In genomic region chr22:31660860-31661341, GRCh38 we compare ENCODE assay signal across 8 cellular contexts. TPM values are rescaled to one million over a fixed set of nuclear protein-coding genes. Genes with fewer than 3 reads are reported as not detected.
A peak's percentile ranks its signal among the peaks of the same experiment; 100 is the strongest.
DNase-seq lines count a peak whose midpoint lies in the region; ATAC-seq and TF ChIP-seq lines count a peak whose summit lies in the region.
"Not testable (repeated sequence)": the region's sequence is repeated elsewhere in the genome, so short reads cannot be mapped to it uniquely, and the experiment has no call there.

No MANE protein-coding gene starts in this region.

- TF ChIP-seq RAD21 in HCT116 (IDR thresholded peaks at IDR 0.05; ENCODE audit: low read depth), result not testable (repeated sequence)

- H2AFZ ChIP-seq in HCT116 (ENCODE audit: low read depth, low read length, poor library complexity, severe bottlenecking); OCI-LY3 (ENCODE audit: low read depth, low read length): not testable (repeated sequence)

- not testable (repeated sequence) for ATAC-seq in CD4-positive, CD25-positive, alpha-beta regulatory T cell (ENCODE audit: low read depth in 2 of 2)
- peak; percentile 52 for ATAC-seq in HCT116
- ATAC-seq in stimulated activated naive B cell treated with anti-CD40 and anti-IgM and Interleukin-4, amounts not matched to agents 10 μg/mL and 1 μg/mL and 100 μg/mL, for 72 hours (replicated peaks), result peak; percentile 44 to 62

- H3K9me3 ChIP-seq in CD4-positive, CD25-positive, alpha-beta regulatory T cell (ENCODE audit: control insufficient read depth in 2 of 2, low read length in 2 of 2); HCT116 (ENCODE audit: control insufficient read depth in 1 of 2, insufficient read depth in 1 of 2, low read depth in 1 of 2, low read length in 2 of 2); OCI-LY3 (ENCODE audit: insufficient read depth, low read length); left ventricle myocardium inferior (replicated peaks): not testable (repeated sequence)

- peak overlapping the region; percentile 90 to 99 (median 97) for H3K27ac Mint-ChIP-seq in CD4-positive, CD25-positive, alpha-beta regulatory T cell
- peak overlapping the region; percentile 94 for H3K27ac Mint-ChIP-seq in activated CD4-positive, alpha-beta memory T cell treated with anti-CD3 and anti-CD28 coated beads for 36 hours
- H3K27ac Mint-ChIP-seq in neural crest cell (ENCODE audit: unreplicated experiment), result not testable (repeated sequence)
- peak overlapping the region; percentile 96 for H3K27ac Mint-ChIP-seq in stimulated activated naive B cell treated with anti-CD40 and anti-IgM and Interleukin-4, amounts not matched to agents 10 μg/mL and 1 μg/mL and 100 μg/mL, for 72 hours

- BruUV-seq in HCT116 (replicated peaks; lab: Mats Ljungman, UMichigan), result not testable (repeated sequence)

- H3K79me2 ChIP-seq in HCT116 (ENCODE audit: insufficient read depth, low read length) (peaks cover 60% of the 10 kb centered on the region), OCI-LY3 (ENCODE audit: low read length) (peaks cover 56% of the 10 kb centered on the region)

- not testable (repeated sequence) for H3K9me3 Mint-ChIP-seq in CD4-positive, CD25-positive, alpha-beta regulatory T cell; activated CD4-positive, alpha-beta memory T cell treated with anti-CD3 and anti-CD28 coated beads for 36 hours; neural crest cell; stimulated activated naive B cell treated with anti-CD40 and anti-IgM and Interleukin-4, amounts not matched to agents 10 μg/mL and 1 μg/mL and 100 μg/mL, for 72 hours

- peaks cover 27% of the 10 kb centered on the region for H3K4me1 ChIP-seq in CD4-positive, CD25-positive, alpha-beta regulatory T cell (ENCODE audit: control insufficient read depth, insufficient read depth, low read length, poor library complexity, severe bottlenecking)
- peaks cover 16 to 48% of the 10 kb centered on the region in 2 experiments for H3K4me1 ChIP-seq in HCT116 (ENCODE audit: control insufficient read depth in 1 of 2, insufficient read depth in 2 of 2, low read length in 2 of 2)
- peaks cover 19% of the 10 kb centered on the region for H3K4me1 ChIP-seq in OCI-LY3 (ENCODE audit: low read length)
- peaks cover 24% of the 10 kb centered on the region for H3K4me1 ChIP-seq in left ventricle myocardium inferior

- not testable (repeated sequence) for H3K36me3 ChIP-seq in CD4-positive, CD25-positive, alpha-beta regulatory T cell (ENCODE audit: control insufficient read depth, insufficient read depth, low read length); HCT116 (ENCODE audit: control insufficient read depth in 1 of 2, insufficient read depth in 2 of 2, low read length in 2 of 2); OCI-LY3 (replicated peaks; ENCODE audit: low read depth, low read length); left ventricle myocardium inferior

- peaks cover 23 to 47% (median 33%) of the 10 kb centered on the region in 4 donors for H3K4me1 Mint-ChIP-seq in CD4-positive, CD25-positive, alpha-beta regulatory T cell
- H3K4me1 Mint-ChIP-seq in activated CD4-positive, alpha-beta memory T cell treated with anti-CD3 and anti-CD28 coated beads for 36 hours (ENCODE audit: low read depth), result peaks cover 35% of the 10 kb centered on the region
- H3K4me1 Mint-ChIP-seq in neural crest cell, result peaks cover 19% of the 10 kb centered on the region
- H3K4me1 Mint-ChIP-seq in stimulated activated naive B cell treated with anti-CD40 and anti-IgM and Interleukin-4, amounts not matched to agents 10 μg/mL and 1 μg/mL and 100 μg/mL, for 72 hours, result peaks cover 18 to 22% of the 10 kb centered on the region in 2 donors

- not testable (repeated sequence) for H3K36me3 Mint-ChIP-seq in CD4-positive, CD25-positive, alpha-beta regulatory T cell; activated CD4-positive, alpha-beta memory T cell treated with anti-CD3 and anti-CD28 coated beads for 36 hours; neural crest cell (ENCODE audit: low read depth)
- H3K36me3 Mint-ChIP-seq in stimulated activated naive B cell treated with anti-CD40 and anti-IgM and Interleukin-4, amounts not matched to agents 10 μg/mL and 1 μg/mL and 100 μg/mL, for 72 hours, result peaks cover 7 to 23% of the 10 kb centered on the region in 2 donors

- TF ChIP-seq POLR2A in HCT116 (IDR thresholded peaks at IDR 0.05; ENCODE audit: borderline replicate concordance, extremely low read depth, insufficient read depth, insufficient read length), result not testable (repeated sequence)

- RAD21 ChIA-PET in HCT116 (lab: Charles Lee; ENCODE audit: low non-redundant PET in 1 of 2, low total read pairs in 2 of 2, uncharacterized antibody in 2 of 2, unreplicated experiment in 2 of 2), result interaction anchor here (0.5 to 2.0 kb wide), 4 partner anchors 14 to 317 kb away, joined by 3 to 12 read pairs (median 4); no protein-coding TSS in a partner anchor

- peak in 1 of 3 donors; percentile 68 for DNase-seq in CD4-positive, CD25-positive, alpha-beta regulatory T cell
- peak; percentile 63 for DNase-seq in HCT116 (ENCODE audit: low read depth, low spot score)
- peak; percentile 82 for DNase-seq in activated CD4-positive, alpha-beta memory T cell treated with anti-CD3 and anti-CD28 coated beads for 36 hours
- DNase-seq in cardiac fibroblast (ENCODE audit: low read depth in 2 of 2), result peak; percentile 60 to 88
- not testable (repeated sequence) for DNase-seq in left ventricle myocardium inferior; neural crest cell (ENCODE audit: low read depth, low spot score); stimulated activated naive B cell treated with anti-CD40 and anti-IgM and Interleukin-4, amounts not matched to agents 10 μg/mL and 1 μg/mL and 100 μg/mL, for 72 hours

- CTCF ChIA-PET in HCT116 (lab: Charles Lee), result interaction anchor here (7.2 kb wide), 1 partner anchor 310 kb away, joined by 143 read pairs; no protein-coding TSS in a partner anchor
- CTCF ChIA-PET in activated CD4-positive, alpha-beta memory T cell treated with anti-CD3 and anti-CD28 coated beads for 36 hours (lab: Charles Lee), result interaction anchor here (0.6 to 6.5 kb wide), 6 partner anchors 15 to 553 kb away, joined by 3 to 76 read pairs (median 6); no protein-coding TSS in a partner anchor

- H3K27me3 ChIP-seq in CD4-positive, CD25-positive, alpha-beta regulatory T cell (ENCODE audit: control insufficient read depth, insufficient read depth, low read length); HCT116 (ENCODE audit: insufficient read depth, low read length); OCI-LY3 (ENCODE audit: low read depth, low read length); left ventricle myocardium inferior (ENCODE audit: low read depth): not testable (repeated sequence)

- not testable (repeated sequence) for H4K20me1 ChIP-seq in HCT116 (ENCODE audit: insufficient read depth)
- H4K20me1 ChIP-seq in OCI-LY3 (ENCODE audit: insufficient read depth, low read length), result peaks cover 18% of the 10 kb centered on the region; the same call in 1 of the 2 replicates

- POLR2A ChIA-PET in HCT116 (lab: Charles Lee), result interaction anchor here (1.2 to 2.2 kb wide), 8 partner anchors 8 to 309 kb away, joined by 3 to 16 read pairs (median 10); partner anchors contain the start of gene DEPDC5
- POLR2A ChIA-PET in activated CD4-positive, alpha-beta memory T cell treated with anti-CD3 and anti-CD28 coated beads for 36 hours (lab: Charles Lee), result interaction anchor here (0.8 to 2.4 kb wide), 7 partner anchors 14 to 310 kb away, joined by 3 to 15 read pairs (median 6); partner anchors contain the start of gene PRR14L

- intact Hi-C loops in HCT116 (cut with micrococcal nuclease), result loop anchor here (2.0 to 10.0 kb wide), 2 partner anchors 90 to 394 kb away; partner anchors contain the start of gene PRR14L
- intact Hi-C loops in activated CD4-positive, alpha-beta memory T cell treated with anti-CD3 and anti-CD28 coated beads for 36 hours (cut with micrococcal nuclease), result loop anchor here (2.0 to 10.0 kb wide), 5 partner anchors 14 to 814 kb away; partner anchors contain the start of gene FBXO7
- intact Hi-C loops in left ventricle myocardium inferior (cut with micrococcal nuclease), result not testable (repeated sequence)

- H3K4me3 ChIP-seq in CD4-positive, CD25-positive, alpha-beta regulatory T cell (ENCODE audit: low read depth, low read length), result peak overlapping the region; percentile 99
- H3K4me3 ChIP-seq in HCT116 (replicated peaks in 1 of 2; ENCODE audit: low read depth in 1 of 2, low read length in 2 of 2) (peak overlapping the region; percentile 85 to 89), OCI-LY3 (ENCODE audit: low read length) (peak overlapping the region; percentile 90), cardiac fibroblast (replicated peaks in 1 of 2; ENCODE audit: low read depth in 2 of 2, low read length in 2 of 2) (peak overlapping the region; percentile 72 to 77), left ventricle myocardium inferior (peak overlapping the region; percentile 81)

- H3K9me2 ChIP-seq in HCT116 (ENCODE audit: insufficient read depth), result not testable (repeated sequence)

- H3K4me2 ChIP-seq in HCT116 (ENCODE audit: low read length) (peak overlapping the region; percentile 83), OCI-LY3 (ENCODE audit: low read length) (peak overlapping the region; percentile 91)

- H3K4me3 Mint-ChIP-seq in CD4-positive, CD25-positive, alpha-beta regulatory T cell, result peak overlapping the region; percentile 100
- H3K4me3 Mint-ChIP-seq in activated CD4-positive, alpha-beta memory T cell treated with anti-CD3 and anti-CD28 coated beads for 36 hours, result peak overlapping the region; percentile 98
- H3K4me3 Mint-ChIP-seq in neural crest cell, result peak overlapping the region; percentile 95
- peak overlapping the region; percentile 88 to 94 for H3K4me3 Mint-ChIP-seq in stimulated activated naive B cell treated with anti-CD40 and anti-IgM and Interleukin-4, amounts not matched to agents 10 μg/mL and 1 μg/mL and 100 μg/mL, for 72 hours

- peak overlapping the region; percentile 88 for H3K9ac ChIP-seq in HCT116 (ENCODE audit: low read length)
- peak overlapping the region; percentile 76 for H3K9ac ChIP-seq in OCI-LY3 (ENCODE audit: low read length)

- TF ChIP-seq CTCF in HCT116 (IDR thresholded peaks at IDR 0.05 in 2 of 3, conservative IDR thresholded peaks at IDR 0.05 in 1 of 3; ENCODE audit: borderline replicate concordance in 1 of 3, insufficient read depth in 1 of 3, low read depth in 2 of 3, low read length in 2 of 3); OCI-LY3 (IDR thresholded peaks at IDR 0.05; ENCODE audit: low read depth, low read length); cardiac fibroblast (IDR thresholded peaks at IDR 0.05; ENCODE audit: low read depth, low read length); left ventricle myocardium inferior (IDR thresholded peaks at IDR 0.05; ENCODE audit: borderline replicate concordance); neural crest cell (conservative IDR thresholded peaks at IDR 0.05): not testable (repeated sequence)

- not testable (repeated sequence) for H3K27me3 Mint-ChIP-seq in CD4-positive, CD25-positive, alpha-beta regulatory T cell; activated CD4-positive, alpha-beta memory T cell treated with anti-CD3 and anti-CD28 coated beads for 36 hours; stimulated activated naive B cell treated with anti-CD40 and anti-IgM and Interleukin-4, amounts not matched to agents 10 μg/mL and 1 μg/mL and 100 μg/mL, for 72 hours
- H3K27me3 Mint-ChIP-seq in neural crest cell (ENCODE audit: low read depth), result peaks cover 11% of the 10 kb centered on the region

- peak overlapping the region; percentile 77 for H3K27ac ChIP-seq in CD4-positive, CD25-positive, alpha-beta regulatory T cell (ENCODE audit: insufficient read depth, low read length, poor library complexity, severe bottlenecking)
- H3K27ac ChIP-seq in HCT116 (ENCODE audit: low read depth, low read length) (peak overlapping the region; percentile 88), OCI-LY3 (ENCODE audit: low read length) (peak overlapping the region; percentile 84)
- H3K27ac ChIP-seq in left ventricle myocardium inferior (replicated peaks), result not testable (repeated sequence)

RNA-seq across cellular contexts. Expression of gene PISD, which starts 1.1 kb away (rescaled TPM):
- total RNA-seq in CD4-positive, CD25-positive, alpha-beta regulatory T cell, result 41.5 TPM
- polyA plus RNA-seq in CD4-positive, CD25-positive, alpha-beta regulatory T cell, result 10 to 100 TPM; 12.7 to 19.4 (median 15.4) TPM
- total RNA-seq in HCT116 (2021; ENCODE audit: unreplicated experiment), result 47.1 TPM
- 31.1 and 33.8 TPM in 2 replicates for polyA plus RNA-seq in HCT116 (2012)
- total RNA-seq in activated CD4-positive, alpha-beta memory T cell treated with anti-CD3 and anti-CD28 coated beads for 36 hours, result 10 to 100 TPM; 39.4 to 40.2 TPM
- 18.1 TPM for total RNA-seq in left ventricle myocardium inferior
- 29.0 and 29.2 TPM in 2 replicates for total RNA-seq in neural crest cell
